Comparison of ENCODE assay signal across 9 cellular contexts in the genomic region with DNA sequence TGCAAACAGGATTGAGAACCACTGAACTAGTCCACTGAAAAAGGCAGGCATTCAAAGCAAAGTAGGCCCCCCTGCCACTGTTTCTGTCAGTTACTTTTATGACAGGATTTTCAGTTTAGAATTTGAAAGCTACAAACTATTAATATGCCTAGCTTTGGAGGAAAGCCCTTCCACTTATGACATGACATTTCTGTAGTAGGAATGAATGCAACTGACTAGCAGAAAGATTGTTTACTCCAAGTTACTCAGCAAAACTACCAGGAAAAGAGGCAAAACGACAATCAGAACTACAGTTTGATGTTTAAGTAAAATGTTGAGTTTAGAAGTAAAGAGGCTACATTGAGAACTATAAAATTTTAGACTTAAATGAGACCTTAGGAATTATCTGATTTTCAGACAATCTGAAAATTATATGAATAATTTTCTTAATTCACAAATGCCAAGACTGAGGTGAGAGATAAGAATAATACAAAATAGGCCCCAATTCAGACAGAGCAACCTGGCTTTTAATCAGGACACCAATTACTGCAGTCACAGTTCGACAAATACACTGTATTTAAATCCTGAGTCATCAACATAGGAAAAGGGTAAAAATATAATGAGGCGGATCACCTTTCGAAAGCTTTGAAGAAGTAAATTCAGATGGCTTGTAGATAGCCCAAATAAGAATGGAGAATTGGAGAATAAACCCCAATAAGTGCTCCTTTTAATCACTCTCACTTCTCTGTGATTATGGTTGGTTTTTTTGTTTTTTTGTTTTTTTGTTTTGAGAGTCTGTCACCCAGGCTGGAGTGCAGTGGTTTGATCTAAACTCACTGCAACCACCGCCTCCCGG. TPM values are rescaled to one million over a fixed set of nuclear protein-coding genes. Genes with fewer than 3 reads are reported as not detected.
DNase-seq lines count a peak whose midpoint lies in the region; ATAC-seq, FAIRE-seq and TF ChIP-seq lines count a peak whose summit lies in the region.
"Had no signal": no experiment of that assay in that cellular context is flagged by ENCODE, and none has a peak within 500 bp of the region (broad histone marks: within the 10 kb centered on the region; RNA-seq: fewer than 3 reads in every experiment).

No MANE protein-coding gene starts in this region.

- H3K27ac ChIP-seq in heart left ventricle (peak overlapping the region in 5 of 12 donors; percentile 4 to 22 (median 10)), kidney (ENCODE audit: low read depth in 2 of 2, low read length in 2 of 2) (no peak overlapping the region)

- peaks cover 0 to 60% (median 35%) of the 10 kb centered on the region in 12 donors for H3K4me1 ChIP-seq in heart left ventricle
- peaks cover 0 to 7% of the 10 kb centered on the region in 2 donors for H3K4me1 ChIP-seq in kidney (ENCODE audit: control insufficient read depth in 1 of 2, insufficient read depth in 1 of 2, low read depth in 1 of 2, low read length in 2 of 2)

- WGBS in heart left ventricle, 4 donors, result 78 to 85% (median 82%) methylated on average over 6 of the region's 6 CpGs

- no peak for TF ChIP-seq POLR2A in heart left ventricle (IDR thresholded peaks at IDR 0.05)

- H3K9me3 Mint-ChIP-seq in activated naive CD8-positive, alpha-beta T cell treated with anti-CD3 and anti-CD28 coated beads, Interleukin-2, amount 10 ng/mL, durations not matched to agents 7 days and 5 days, result no peaks in the 10 kb centered on the region
- H3K9me3 Mint-ChIP-seq in immature natural killer cell (no peaks in the 10 kb centered on the region), type B pancreatic cell (no peaks in the 10 kb centered on the region)

- H3K9ac ChIP-seq in kidney (ENCODE audit: low read length in 2 of 2), result no peak overlapping the region

- H3K27me3 Mint-ChIP-seq in activated naive CD8-positive, alpha-beta T cell treated with anti-CD3 and anti-CD28 coated beads, Interleukin-2, amount 10 ng/mL, durations not matched to agents 7 days and 5 days, result no peaks in the 10 kb centered on the region
- H3K27me3 Mint-ChIP-seq in immature natural killer cell (ENCODE audit: low read depth in 3 of 3) (peaks cover 2 to 9% (median 3%) of the 10 kb centered on the region in 3 donors), type B pancreatic cell (no peaks in the 10 kb centered on the region)

- no peak for FAIRE-seq in kidney (lab: Jason Lieb, UNC)

- H3K4me1 Mint-ChIP-seq in activated naive CD8-positive, alpha-beta T cell treated with anti-CD3 and anti-CD28 coated beads, Interleukin-2, amount 10 ng/mL, durations not matched to agents 7 days and 5 days, result peaks cover 26% of the 10 kb centered on the region
- peaks cover 35 to 48% of the 10 kb centered on the region in 2 donors for H3K4me1 Mint-ChIP-seq in immature natural killer cell
- peaks cover 20% of the 10 kb centered on the region for H3K4me1 Mint-ChIP-seq in type B pancreatic cell (ENCODE audit: unreplicated experiment)

- POLR2A ChIA-PET in activated naive CD8-positive, alpha-beta T cell treated with anti-CD3 and anti-CD28 coated beads, Interleukin-2, amount 10 ng/mL, durations not matched to agents 7 days and 5 days (lab: Charles Lee), result no interaction called here

- H3K36me3 ChIP-seq in heart left ventricle, result peaks cover 0 to 30% (median 18%) of the 10 kb centered on the region in 9 donors
- peaks cover 9 to 10% of the 10 kb centered on the region in 2 donors for H3K36me3 ChIP-seq in kidney (ENCODE audit: control insufficient read depth in 1 of 2, insufficient read depth in 2 of 2, low read length in 2 of 2)

- TF ChIP-seq CTCF in heart left ventricle (IDR thresholded peaks at IDR 0.05) (no peak), type B pancreatic cell (conservative IDR thresholded peaks at IDR 0.05) (no peak), kidney (IDR thresholded peaks at IDR 0.05; ENCODE audit: borderline replicate concordance, extremely low read depth, insufficient read depth) (no peak)

- ATAC-seq in heart left ventricle (no peak), left ventricle myocardium superior (no peak), HG02973 (IDR thresholded peaks at IDR 0.05; ENCODE audit: unreplicated experiment) (no peak)
- ATAC-seq in activated naive CD8-positive, alpha-beta T cell treated with anti-CD3 and anti-CD28 coated beads, Interleukin-2, amount 10 ng/mL, durations not matched to agents 7 days and 5 days (ENCODE audit: low read depth), result no peak

- H3K27me3 ChIP-seq in heart left ventricle, result no peaks in the 10 kb centered on the region

- DNase-seq in heart left ventricle (no peak), left ventricle myocardium superior (no peak), immature natural killer cell (no peak), type B pancreatic cell (ENCODE audit: extremely low spot score, unreplicated experiment) (no peak), kidney (no peak), COLO668 (lab: John Stamatoyannopoulos, UW; ENCODE audit: unreplicated experiment) (no peak)
- no peak for DNase-seq in activated naive CD8-positive, alpha-beta T cell treated with anti-CD3 and anti-CD28 coated beads, Interleukin-2, amount 10 ng/mL, durations not matched to agents 7 days and 5 days
- DNase-seq: cerebellar nuclear complex had no signal

- H3K4me3 ChIP-seq in heart left ventricle (peak overlapping the region in 7 of 12 donors; percentile 69 to 93 (median 84)), kidney (ENCODE audit: low read length in 2 of 2) (no peak overlapping the region)

- H3K9me3 ChIP-seq in heart left ventricle (no peaks in the 10 kb centered on the region), kidney (ENCODE audit: control insufficient read depth in 1 of 2, low read length in 2 of 2) (no peaks in the 10 kb centered on the region)

- H3K36me3 Mint-ChIP-seq in activated naive CD8-positive, alpha-beta T cell treated with anti-CD3 and anti-CD28 coated beads, Interleukin-2, amount 10 ng/mL, durations not matched to agents 7 days and 5 days, result peaks cover 14% of the 10 kb centered on the region
- H3K36me3 Mint-ChIP-seq in immature natural killer cell (peaks cover 2 to 10% (median 6%) of the 10 kb centered on the region in 3 donors), type B pancreatic cell (peaks cover 25% of the 10 kb centered on the region)

- peak overlapping the region; percentile 99 for H3K4me3 Mint-ChIP-seq in activated naive CD8-positive, alpha-beta T cell treated with anti-CD3 and anti-CD28 coated beads, Interleukin-2, amount 10 ng/mL, durations not matched to agents 7 days and 5 days
- H3K4me3 Mint-ChIP-seq in immature natural killer cell, result peak overlapping the region in 4 of 5 donors; percentile 22 to 98 (median 52)
- peak overlapping the region; percentile 99 for H3K4me3 Mint-ChIP-seq in type B pancreatic cell

- no peak overlapping the region for H3K27ac Mint-ChIP-seq in activated naive CD8-positive, alpha-beta T cell treated with anti-CD3 and anti-CD28 coated beads, Interleukin-2, amount 10 ng/mL, durations not matched to agents 7 days and 5 days
- peak overlapping the region in 2 of 6 donors; percentile 7 to 39 for H3K27ac Mint-ChIP-seq in immature natural killer cell
- H3K27ac Mint-ChIP-seq in type B pancreatic cell, result peak overlapping the region; percentile 20

- intact Hi-C loops in heart left ventricle (cut with DNase I) (loop anchor here in 3 of 10 donors (5.0 to 10.0 kb wide), 3 partner anchors 52 to 375 kb away; partner anchors contain the start of genes BCL9 (in 1 of the 3) and FMO5 (in 1 of the 3)), left ventricle myocardium superior (cut with micrococcal nuclease) (no loop called here), kidney (cut with DNase I) (no loop called here)

RNA-seq across cellular contexts. Expression of gene PRKAB2, which starts 2.2 kb away (rescaled TPM):
- total RNA-seq in heart left ventricle, result 10 to 100 TPM; 15.0 to 43.2 (median 28.9) TPM
- polyA plus RNA-seq in heart left ventricle, result 10 to 100 TPM in 1 of 2 donors, 1 to 10 TPM in 1; 6.7 to 22.4 TPM
- 44.7 TPM for total RNA-seq in left ventricle myocardium superior
- total RNA-seq in activated naive CD8-positive, alpha-beta T cell treated with anti-CD3 and anti-CD28 coated beads, Interleukin-2, amount 10 ng/mL, durations not matched to agents 7 days and 5 days, result 10 to 100 TPM; 12.6 to 14.0 TPM
- 1 to 10 TPM; 1.0 to 2.7 (median 2.3) TPM for polyA plus RNA-seq in immature natural killer cell
- total RNA-seq in type B pancreatic cell (ENCODE audit: low replicate concordance), result 16.9 and 23.1 TPM in 2 replicates
- 12.7 TPM for total RNA-seq in kidney
- polyA plus RNA-seq in kidney (ENCODE audit: insufficient read depth, low read depth, low replicate concordance), result 8.7 TPM

RNA-seq across cellular contexts. Expression of gene FMO5, which starts 55.1 kb away (rescaled TPM):
- total RNA-seq in heart left ventricle (10 to 100 TPM in 1 of 9 donors, 1 to 10 TPM in 4, under 1 TPM in 4; 0.74 to 17.0 (median 1.2) TPM), left ventricle myocardium superior (3.3 TPM), type B pancreatic cell (ENCODE audit: low replicate concordance) (2.4 and 3.8 TPM in 2 replicates), kidney (9.5 TPM)
- polyA plus RNA-seq in heart left ventricle (1 to 10 TPM in 1 of 2 donors, under 1 TPM in 1; 0.71 to 1.3 TPM), immature natural killer cell (10 to 100 TPM in 1 of 3 donors, 1 to 10 TPM in 2; 1.7 to 12.3 (median 2.8) TPM), kidney (ENCODE audit: insufficient read depth, low read depth, low replicate concordance) (12.3 TPM)
- under 1 TPM; 0.60 to 0.86 TPM for total RNA-seq in activated naive CD8-positive, alpha-beta T cell treated with anti-CD3 and anti-CD28 coated beads, Interleukin-2, amount 10 ng/mL, durations not matched to agents 7 days and 5 days

Comparison
In these comparisons a context has a peak if more than half of its experiments do, and no peak if none do; other contexts are left out.
1. H3K4me3 ChIP-seq: peak in heart left ventricle (7 of 12); none in kidney (0 of 2).
2. Peak in every context shown above with its lines, with median percentiles within 50 percentile points of each other: H3K4me3 Mint-ChIP-seq.